Comparison of ENCODE assay signal across 1 cellular context in the genomic region with DNA sequence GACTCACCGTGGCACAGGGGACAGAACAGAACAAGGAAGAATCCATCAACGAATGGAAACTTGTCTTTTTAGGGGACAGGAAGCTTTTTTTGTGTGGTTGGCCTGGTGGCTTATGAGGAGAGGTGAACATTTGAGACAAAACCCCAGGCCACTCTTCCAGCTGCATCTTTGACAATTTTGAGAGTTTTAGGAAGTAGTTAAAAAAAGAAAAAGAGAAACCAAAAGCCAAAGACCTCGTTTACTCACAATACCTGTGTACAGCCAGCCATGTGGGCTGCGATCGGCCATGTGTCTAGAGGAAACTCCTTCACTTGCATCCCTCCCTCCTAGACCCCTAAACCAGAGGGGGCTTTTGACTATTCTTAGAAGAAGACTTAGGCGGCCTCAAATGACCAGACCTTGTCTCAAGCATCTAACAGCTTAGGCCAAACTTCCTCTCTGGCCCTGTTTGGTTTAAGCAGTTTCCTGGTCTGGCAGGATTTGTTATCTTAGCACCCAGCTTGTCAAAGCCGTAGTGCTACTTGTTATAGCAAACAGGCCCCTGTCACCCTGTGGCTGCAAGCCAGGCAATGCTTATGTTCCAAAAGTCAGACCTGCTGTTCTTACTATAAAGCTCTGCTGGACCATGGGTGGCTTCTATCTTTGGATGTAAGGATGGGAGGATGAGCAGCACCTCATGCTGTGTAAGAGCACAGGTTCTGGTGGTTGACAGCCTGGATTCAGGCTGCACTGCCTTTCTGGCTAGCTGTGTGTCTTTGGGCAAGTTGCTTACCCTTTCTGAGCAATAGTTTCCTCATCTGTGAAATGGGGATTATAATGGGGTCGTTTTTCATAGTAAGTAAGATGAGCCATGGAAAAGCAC.
TF ChIP-seq lines count a peak whose summit lies in the region.

No MANE protein-coding gene starts in this region.

TF ChIP-seq in K562, 482 proteins besides CTCF, POLR2A, EP300 and RAD21 (continued from another document and continues in another):
- no peak for TF ChIP-seq ARHGAP35 (IDR thresholded peaks at IDR 0.05; ENCODE audit: partially characterized antibody)
- no peak for TF ChIP-seq RBM34 (IDR thresholded peaks at IDR 0.05; ENCODE audit: borderline replicate concordance, insufficient read depth, low read length)
- TF ChIP-seq JUND (IDR thresholded peaks at IDR 0.05; ENCODE audit: borderline replicate concordance, low read depth, low read length): peak; percentile 71
- peak; percentile 73; the same call in 2 of the 3 replicates for TF ChIP-seq JUND (tag; IDR thresholded peaks at IDR 0.05; ENCODE audit: borderline replicate concordance, low read depth, low read length)
- peak; percentile 97 for TF ChIP-seq TEAD4 (IDR thresholded peaks at IDR 0.05; ENCODE audit: low read length)
- TF ChIP-seq TEAD4 (CRISPR knock-in tag; IDR thresholded peaks at IDR 0.05; ENCODE audit: borderline replicate concordance): no peak
- TF ChIP-seq, protein P1, sequence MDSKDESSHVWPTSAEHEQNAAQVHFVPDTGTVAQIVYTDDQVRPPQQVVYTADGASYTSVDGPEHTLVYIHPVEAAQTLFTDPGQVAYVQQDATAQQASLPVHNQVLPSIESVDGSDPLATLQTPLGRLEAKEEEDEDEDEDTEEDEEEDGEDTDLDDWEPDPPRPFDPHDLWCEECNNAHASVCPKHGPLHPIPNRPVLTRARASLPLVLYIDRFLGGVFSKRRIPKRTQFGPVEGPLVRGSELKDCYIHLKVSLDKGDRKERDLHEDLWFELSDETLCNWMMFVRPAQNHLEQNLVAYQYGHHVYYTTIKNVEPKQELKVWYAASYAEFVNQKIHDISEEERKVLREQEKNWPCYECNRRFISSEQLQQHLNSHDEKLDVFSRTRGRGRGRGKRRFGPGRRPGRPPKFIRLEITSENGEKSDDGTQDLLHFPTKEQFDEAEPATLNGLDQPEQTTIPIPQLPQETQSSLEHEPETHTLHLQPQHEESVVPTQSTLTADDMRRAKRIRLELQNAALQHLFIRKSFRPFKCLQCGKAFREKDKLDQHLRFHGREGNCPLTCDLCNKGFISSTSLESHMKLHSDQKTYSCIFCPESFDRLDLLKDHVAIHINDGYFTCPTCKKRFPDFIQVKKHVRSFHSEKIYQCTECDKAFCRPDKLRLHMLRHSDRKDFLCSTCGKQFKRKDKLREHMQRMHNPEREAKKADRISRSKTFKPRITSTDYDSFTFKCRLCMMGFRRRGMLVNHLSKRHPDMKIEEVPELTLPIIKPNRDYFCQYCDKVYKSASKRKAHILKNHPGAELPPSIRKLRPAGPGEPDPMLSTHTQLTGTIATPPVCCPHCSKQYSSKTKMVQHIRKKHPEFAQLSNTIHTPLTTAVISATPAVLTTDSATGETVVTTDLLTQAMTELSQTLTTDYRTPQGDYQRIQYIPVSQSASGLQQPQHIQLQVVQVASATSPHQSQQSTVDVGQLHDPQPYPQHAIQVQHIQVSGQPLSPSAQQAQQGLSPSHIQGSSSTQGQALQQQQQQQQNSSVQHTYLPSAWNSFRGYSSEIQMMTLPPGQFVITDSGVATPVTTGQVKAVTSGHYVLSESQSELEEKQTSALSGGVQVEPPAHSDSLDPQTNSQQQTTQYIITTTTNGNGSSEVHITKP (IDR thresholded peaks at IDR 0.05; ENCODE audit: partially characterized antibody): peak; percentile 20
- peak; percentile 66 to 81; a peak in 3 of 4 replicates for TF ChIP-seq ETV6 (IDR thresholded peaks at IDR 0.05; ENCODE audit: borderline replicate concordance in 1 of 2, low read depth in 2 of 2, low read length in 1 of 2)
- TF ChIP-seq ETV6 (CRISPR knock-in tag; IDR thresholded peaks at IDR 0.05; ENCODE audit: borderline replicate concordance): no peak
- no peak for TF ChIP-seq STAT6 (CRISPR knock-in tag; IDR thresholded peaks at IDR 0.05)
- TF ChIP-seq GATA2 (CRISPR knock-in tag; IDR thresholded peaks at IDR 0.05): peak; percentile 93
- peak; percentile 40 to 43; a peak in 1 of 4 replicates for TF ChIP-seq FOXK2 (conservative IDR thresholded peaks at IDR 0.05 in 1 of 2, IDR thresholded peaks at IDR 0.05 in 1 of 2; ENCODE audit: low read depth in 2 of 2)
- no peak for TF ChIP-seq LARP7 (IDR thresholded peaks at IDR 0.05)
- TF ChIP-seq CHAMP1 (IDR thresholded peaks at IDR 0.05): peak; percentile 39; the same call in 1 of the 2 replicates
- no peak for TF ChIP-seq ZNF124 (CRISPR knock-in tag; IDR thresholded peaks at IDR 0.05)
- TF ChIP-seq HDGF (IDR thresholded peaks at IDR 0.05): peak; percentile 91
- 0 out of 2 replicates have a peak, but pooled peaks have one; percentile 26 for TF ChIP-seq MIER1 (IDR thresholded peaks at IDR 0.05; ENCODE audit: low read depth)
- peak; percentile 96 for TF ChIP-seq RBM25 (IDR thresholded peaks at IDR 0.05; ENCODE audit: low read depth, low read length, severe bottlenecking)
- TF ChIP-seq, protein P2, sequence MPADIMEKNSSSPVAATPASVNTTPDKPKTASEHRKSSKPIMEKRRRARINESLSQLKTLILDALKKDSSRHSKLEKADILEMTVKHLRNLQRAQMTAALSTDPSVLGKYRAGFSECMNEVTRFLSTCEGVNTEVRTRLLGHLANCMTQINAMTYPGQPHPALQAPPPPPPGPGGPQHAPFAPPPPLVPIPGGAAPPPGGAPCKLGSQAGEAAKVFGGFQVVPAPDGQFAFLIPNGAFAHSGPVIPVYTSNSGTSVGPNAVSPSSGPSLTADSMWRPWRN (IDR thresholded peaks at IDR 0.05; ENCODE audit: low read depth): 0 out of 2 replicates have a peak, but pooled peaks have one; percentile 14
- TF ChIP-seq BHLHE40 (IDR thresholded peaks at IDR 0.05; ENCODE audit: low read length): peak; percentile 58
- 0 out of 2 replicates have a peak, but pooled peaks have one; percentile 16 for TF ChIP-seq E2F1 (CRISPR knock-in tag; IDR thresholded peaks at IDR 0.05)
- no peak for TF ChIP-seq SRSF1 (IDR thresholded peaks at IDR 0.05; ENCODE audit: low read depth, low read length)
- TF ChIP-seq CUX1 (CRISPR knock-in tag; IDR thresholded peaks at IDR 0.05): peak; percentile 24; the same call in 1 of the 2 replicates
- TF ChIP-seq, protein P3, sequence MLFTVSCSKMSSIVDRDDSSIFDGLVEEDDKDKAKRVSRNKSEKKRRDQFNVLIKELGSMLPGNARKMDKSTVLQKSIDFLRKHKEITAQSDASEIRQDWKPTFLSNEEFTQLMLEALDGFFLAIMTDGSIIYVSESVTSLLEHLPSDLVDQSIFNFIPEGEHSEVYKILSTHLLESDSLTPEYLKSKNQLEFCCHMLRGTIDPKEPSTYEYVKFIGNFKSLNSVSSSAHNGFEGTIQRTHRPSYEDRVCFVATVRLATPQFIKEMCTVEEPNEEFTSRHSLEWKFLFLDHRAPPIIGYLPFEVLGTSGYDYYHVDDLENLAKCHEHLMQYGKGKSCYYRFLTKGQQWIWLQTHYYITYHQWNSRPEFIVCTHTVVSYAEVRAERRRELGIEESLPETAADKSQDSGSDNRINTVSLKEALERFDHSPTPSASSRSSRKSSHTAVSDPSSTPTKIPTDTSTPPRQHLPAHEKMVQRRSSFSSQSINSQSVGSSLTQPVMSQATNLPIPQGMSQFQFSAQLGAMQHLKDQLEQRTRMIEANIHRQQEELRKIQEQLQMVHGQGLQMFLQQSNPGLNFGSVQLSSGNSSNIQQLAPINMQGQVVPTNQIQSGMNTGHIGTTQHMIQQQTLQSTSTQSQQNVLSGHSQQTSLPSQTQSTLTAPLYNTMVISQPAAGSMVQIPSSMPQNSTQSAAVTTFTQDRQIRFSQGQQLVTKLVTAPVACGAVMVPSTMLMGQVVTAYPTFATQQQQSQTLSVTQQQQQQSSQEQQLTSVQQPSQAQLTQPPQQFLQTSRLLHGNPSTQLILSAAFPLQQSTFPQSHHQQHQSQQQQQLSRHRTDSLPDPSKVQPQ (CRISPR knock-in tag; IDR thresholded peaks at IDR 0.05; ENCODE audit: borderline replicate concordance): 0 out of 2 replicates have a peak, but pooled peaks have one; percentile 20
- TF ChIP-seq GATAD2B (IDR thresholded peaks at IDR 0.05; ENCODE audit: borderline replicate concordance): peak; percentile 70; the same call in 1 of the 2 replicates
- 0 out of 2 replicates have a peak, but pooled peaks have one; percentile 22 for TF ChIP-seq MAX (CRISPR knock-in tag; IDR thresholded peaks at IDR 0.05)
- TF ChIP-seq ZFP36 (IDR thresholded peaks at IDR 0.05; ENCODE audit: low read depth, low read length, partially characterized antibody): peak; percentile 95
- TF ChIP-seq HDAC2 (IDR thresholded peaks at IDR 0.05): peak; percentile 96
- peak; percentile 95 for TF ChIP-seq PML (IDR thresholded peaks at IDR 0.05; ENCODE audit: low read length)
- no peak for TF ChIP-seq MTF1 (CRISPR knock-in tag; IDR thresholded peaks at IDR 0.05; ENCODE audit: borderline replicate concordance)
- TF ChIP-seq ZNF589 (CRISPR knock-in tag; IDR thresholded peaks at IDR 0.05; ENCODE audit: low read depth): peak; percentile 87
- TF ChIP-seq HDAC1 (IDR thresholded peaks at IDR 0.05): peak in 1 of 2 experiments; percentile 87; a peak in 2 of 4 replicates
- peak; percentile 96 for TF ChIP-seq ADNP (tag; IDR thresholded peaks at IDR 0.05)
- peak; percentile 95 to 97 for TF ChIP-seq KDM1A (IDR thresholded peaks at IDR 0.05)
- no peak; the same call in 1 of the 2 replicates for TF ChIP-seq NFIX (CRISPR knock-in tag; IDR thresholded peaks at IDR 0.05; ENCODE audit: low read depth)
- peak; percentile 44; the same call in 1 of the 2 replicates for TF ChIP-seq ZFX (CRISPR knock-in tag; IDR thresholded peaks at IDR 0.05)
